Comparison of ENCODE assay signal across 28 cellular contexts in genomic region chr2:207895236-207895860, GRCh38.
DNase-seq lines count a peak whose midpoint lies in the region; ATAC-seq and TF ChIP-seq lines count a peak whose summit lies in the region.
"Had no signal": no experiment of that assay in that cellular context is flagged by ENCODE, and none has a peak within 500 bp of the region (broad histone marks: within the 10 kb centered on the region; RNA-seq: fewer than 3 reads in every experiment).

No MANE protein-coding gene starts in this region.

- no peaks in the 10 kb centered on the region for H3K9me2 ChIP-seq in GM23338 (ENCODE audit: insufficient read depth)

- H3K18ac ChIP-seq in neuronal stem cell (ENCODE audit: low read length): peak overlapping the region; percentile 55

- no peak overlapping the region for H4K91ac ChIP-seq in neuronal stem cell (ENCODE audit: low read depth, low read length, poor library complexity)

- no peak overlapping the region for H3K4me3 Mint-ChIP-seq in GM23338
- no peak overlapping the region for H3K4me3 Mint-ChIP-seq in activated CD8-positive, alpha-beta T cell treated with anti-CD3 and anti-CD28 coated beads for 36 hours
- H3K4me3 Mint-ChIP-seq: activated CD4-positive, alpha-beta memory T cell treated with anti-CD3 and anti-CD28 coated beads for 36 hours; CD8-positive, alpha-beta T cell; T-cell had no signal

- peak overlapping the region; percentile 6; the same call in 1 of the 2 replicates for H3K27ac Mint-ChIP-seq in GM23338
- no peak overlapping the region for H3K27ac Mint-ChIP-seq in activated CD8-positive, alpha-beta T cell treated with anti-CD3 and anti-CD28 coated beads for 36 hours
- H3K27ac Mint-ChIP-seq: activated CD4-positive, alpha-beta memory T cell treated with anti-CD3 and anti-CD28 coated beads for 36 hours; CD8-positive, alpha-beta T cell; T-cell had no signal

- no CpG with 5 or more reads among the region's 5 CpGs for whole genome bisulfite sequencing in neuronal stem cell (ENCODE audit: extremely low coverage in 2 of 2, insufficient read length in 2 of 2, insufficient replicate concordance in 1 of 2), 2 donors

- no peak overlapping the region for H2AK5ac ChIP-seq in neuronal stem cell (ENCODE audit: low read depth, low read length)

- no peaks in the 10 kb centered on the region for H3K27me3 ChIP-seq in GM23338 (ENCODE audit: insufficient read depth)
- H3K27me3 ChIP-seq in neuronal stem cell (ENCODE audit: control insufficient read depth in 3 of 3, insufficient read depth in 3 of 3, low read depth in 1 of 3, low read length in 3 of 3): no peaks in the 10 kb centered on the region
- H3K27me3 ChIP-seq: SJSA1, tibial artery had no signal

- H3F3A ChIP-seq in GM23338 (replicated peaks; ENCODE audit: low read depth): no peaks in the 10 kb centered on the region

- ATAC-seq in GM23338 (no peak), GM21576 (IDR thresholded peaks at IDR 0.05; ENCODE audit: unreplicated experiment) (no peak), HG03469 (IDR thresholded peaks at IDR 0.05; ENCODE audit: unreplicated experiment) (no peak)
- no peak for ATAC-seq in activated CD8-positive, alpha-beta T cell treated with anti-CD3 and anti-CD28 coated beads for 36 hours
- ATAC-seq: A549; CD8-positive, alpha-beta T cell; stimulated activated naive CD8-positive, alpha-beta T cell treated with anti-CD3 and anti-CD28 coated beads, Interleukin-15, Interleukin-2, amounts not matched to agents 100 U/mL and 50 U/mL, for 24 hours; T-cell had no signal

- H4K20me1 ChIP-seq in GM23338 (replicated peaks; ENCODE audit: insufficient read depth): no peaks in the 10 kb centered on the region

- intact Hi-C loops in activated CD8-positive, alpha-beta T cell treated with anti-CD3 and anti-CD28 coated beads for 36 hours (cut with micrococcal nuclease): no loop called here

- H2BK120ac ChIP-seq in neuronal stem cell (ENCODE audit: low read depth, low read length): no peak overlapping the region

- H3K9ac ChIP-seq in neuronal stem cell (ENCODE audit: low read depth, low read length, poor library complexity): no peak overlapping the region

- POLR2A ChIA-PET in activated CD8-positive, alpha-beta T cell treated with anti-CD3 and anti-CD28 coated beads for 36 hours (lab: Charles Lee): no interaction called here

- CTCF ChIA-PET in activated CD8-positive, alpha-beta T cell treated with anti-CD3 and anti-CD28 coated beads for 36 hours (lab: Charles Lee): interaction anchor here (1.3 kb wide), 1 partner anchor 145 kb away, joined by 4 read pairs; no protein-coding TSS in a partner anchor

- H3K27ac ChIP-seq in GM23338 (ENCODE audit: low read depth) (peak overlapping the region; percentile 53), neuronal stem cell (replicated peaks; ENCODE audit: low read length) (peak overlapping the region; percentile 96)
- H3K27ac ChIP-seq: A549, SJSA1, tibial artery had no signal

- H3K79me1 ChIP-seq in neuronal stem cell (ENCODE audit: low read depth, low read length): no peaks in the 10 kb centered on the region

- no peaks in the 10 kb centered on the region for H3K79me2 ChIP-seq in GM23338 (replicated peaks; ENCODE audit: insufficient read depth)

- no peak overlapping the region for H4K8ac ChIP-seq in neuronal stem cell (ENCODE audit: low read depth, low read length)

- peaks cover 0 to 3% of the 10 kb centered on the region in 2 donors for H3K9me3 ChIP-seq in neuronal stem cell (replicated peaks in 1 of 2; ENCODE audit: control insufficient read depth in 2 of 2, insufficient read depth in 1 of 2, low read depth in 1 of 2, low read length in 2 of 2)
- H3K9me3 ChIP-seq: A549, SJSA1, tibial artery had no signal

- TF ChIP-seq CTCF in GM23338 (conservative IDR thresholded peaks at IDR 0.05; ENCODE audit: low read depth in 2 of 2): 0 out of 4 replicates have a peak, but pooled peaks of 1 of the 2 experiments have one; percentile 15
- TF ChIP-seq CTCF in activated CD8-positive, alpha-beta T cell treated with anti-CD3 and anti-CD28 coated beads for 36 hours (IDR thresholded peaks at IDR 0.05): no peak

- peaks cover 53% of the 10 kb centered on the region for H3K4me1 Mint-ChIP-seq in GM23338
- H3K4me1 Mint-ChIP-seq in activated CD8-positive, alpha-beta T cell treated with anti-CD3 and anti-CD28 coated beads for 36 hours (ENCODE audit: low read depth): no peaks in the 10 kb centered on the region
- H3K4me1 Mint-ChIP-seq: T-cell had no signal

- H3K14ac ChIP-seq in neuronal stem cell (ENCODE audit: low read length): no peak overlapping the region

- peak overlapping the region; percentile 63 for H2BK12ac ChIP-seq in neuronal stem cell (ENCODE audit: low read length)

- in situ Hi-C loops in SK-MEL-5 (cut with HindIII; ENCODE audit: low pct_unique_long_range_greater_than_20kb, low sequenced_read_pairs): no loop called here

- H3K4me1 ChIP-seq in GM23338 (ENCODE audit: insufficient read depth) (peaks cover 42% of the 10 kb centered on the region), neuronal stem cell (ENCODE audit: control insufficient read depth in 2 of 2, insufficient read depth in 1 of 2, low read depth in 1 of 2, low read length in 2 of 2) (peaks cover 39 to 46% of the 10 kb centered on the region in 2 donors)
- H3K4me1 ChIP-seq: SJSA1 had no signal

- H3K23ac ChIP-seq in neuronal stem cell (ENCODE audit: low read depth, low read length, poor library complexity): no peak overlapping the region

- peaks cover 2% of the 10 kb centered on the region for H3K27me3 Mint-ChIP-seq in GM23338 (ENCODE audit: insufficient read depth, low read depth, poor library complexity)
- H3K27me3 Mint-ChIP-seq in activated CD8-positive, alpha-beta T cell treated with anti-CD3 and anti-CD28 coated beads for 36 hours: no peaks in the 10 kb centered on the region
- H3K27me3 Mint-ChIP-seq: activated CD4-positive, alpha-beta memory T cell treated with anti-CD3 and anti-CD28 coated beads for 36 hours; T-cell had no signal

- H3K4me3 ChIP-seq in GM23338 (no peak overlapping the region), neuronal stem cell (ENCODE audit: low read length in 2 of 2) (no peak overlapping the region)
- H3K4me3 ChIP-seq: A549, SJSA1, tibial artery had no signal

- H2BK15ac ChIP-seq in neuronal stem cell (ENCODE audit: low read length): no peak overlapping the region

- H3K36me3 ChIP-seq in GM23338 (ENCODE audit: insufficient read depth): no peaks in the 10 kb centered on the region
- no peaks in the 10 kb centered on the region for H3K36me3 ChIP-seq in neuronal stem cell (replicated peaks in 1 of 2; ENCODE audit: control insufficient read depth in 2 of 2, insufficient read depth in 2 of 2, low read length in 2 of 2)
- H3K36me3 ChIP-seq: SJSA1 had no signal

- H2BK5ac ChIP-seq in neuronal stem cell (ENCODE audit: low read length): peak overlapping the region; percentile 91

- no peaks in the 10 kb centered on the region for H3K36me3 Mint-ChIP-seq in GM23338 (ENCODE audit: low read depth)
- no peaks in the 10 kb centered on the region for H3K36me3 Mint-ChIP-seq in activated CD8-positive, alpha-beta T cell treated with anti-CD3 and anti-CD28 coated beads for 36 hours (ENCODE audit: low read depth)

- no peak for DNase-seq in GM23338 (ENCODE audit: low spot score)
- peak; percentile 26 for DNase-seq in SK-MEL-5 (ENCODE audit: low read depth, low spot score)
- DNase-seq in left kidney (ENCODE audit: low read depth, low spot score): peak; percentile 52
- no peak for DNase-seq in neuronal stem cell (ENCODE audit: low spot score)
- DNase-seq in NCI-H1930 (lab: John Stamatoyannopoulos, UW): no peak
- no peak for DNase-seq in activated CD8-positive, alpha-beta T cell treated with anti-CD3 and anti-CD28 coated beads for 36 hours
- DNase-seq: activated CD4-positive, alpha-beta memory T cell treated with anti-CD3 and anti-CD28 coated beads for 36 hours; activated CD8-positive, alpha-beta memory T cell treated with anti-CD3 and anti-CD28 coated beads, Interleukin-2, amount 50 U/mL, for 48 hours; activated naive CD4-positive, alpha-beta T cell treated with anti-CD3 and anti-CD28 coated beads, Interleukin-2, amount 50 U/mL, for 16 hours; AML-193; amniotic stem cell; CD8-positive, alpha-beta T cell; effector memory CD4-positive, alpha-beta T cell; H7; head of caudate nucleus; kidney; mammary epithelial cell; NCI-H146; NCI-H524; nucleus accumbens; RPMI8226; stimulated activated naive CD8-positive, alpha-beta T cell treated with anti-CD3 and anti-CD28 coated beads, Interleukin-15, Interleukin-2, amounts not matched to agents 100 U/mL and 50 U/mL, for 24 hours; T-cell; tibial artery had no signal

- no peak overlapping the region for H3K4ac ChIP-seq in neuronal stem cell (ENCODE audit: low read length)

- H2AFZ ChIP-seq in GM23338: no peak overlapping the region
- no peak overlapping the region for H2AFZ ChIP-seq in neuronal stem cell (ENCODE audit: low read length)

- H3K9me3 Mint-ChIP-seq in GM23338: no peaks in the 10 kb centered on the region
- H3K9me3 Mint-ChIP-seq in activated CD8-positive, alpha-beta T cell treated with anti-CD3 and anti-CD28 coated beads for 36 hours: no peaks in the 10 kb centered on the region
- H3K9me3 Mint-ChIP-seq: activated CD4-positive, alpha-beta memory T cell treated with anti-CD3 and anti-CD28 coated beads for 36 hours; CD8-positive, alpha-beta T cell; T-cell had no signal

- H3K4me2 ChIP-seq in GM23338 (peak overlapping the region; percentile 2), neuronal stem cell (ENCODE audit: insufficient read depth, low read length, poor library complexity, severe bottlenecking) (no peak overlapping the region)
- H3K4me2 ChIP-seq: A549 had no signal

TF ChIP-seq in GM23338, 12 proteins besides CTCF, POLR2A, EP300 and RAD21 (continues in another document):
- TF ChIP-seq JUNB (IDR thresholded peaks at IDR 0.05; ENCODE audit: unreplicated experiment): no peak
- no peak for TF ChIP-seq STAT1 (IDR thresholded peaks at IDR 0.05; ENCODE audit: unreplicated experiment)
- TF ChIP-seq NANOG (IDR thresholded peaks at IDR 0.05; ENCODE audit: borderline replicate concordance): no peak

Comparison
In these comparisons a context has a peak if more than half of its experiments do, and no peak if none do; other contexts are left out.
1. DNase-seq: peak in SK-MEL-5 (single experiment) and left kidney (single experiment); none in GM23338 (single experiment), neuronal stem cell (single experiment), NCI-H1930 (0 of 2) and activated CD8-positive, alpha-beta T cell treated with anti-CD3 and anti-CD28 coated beads for 36 hours (single experiment).